ENCODE assay signal across 17 cellular contexts in the genomic region with DNA sequence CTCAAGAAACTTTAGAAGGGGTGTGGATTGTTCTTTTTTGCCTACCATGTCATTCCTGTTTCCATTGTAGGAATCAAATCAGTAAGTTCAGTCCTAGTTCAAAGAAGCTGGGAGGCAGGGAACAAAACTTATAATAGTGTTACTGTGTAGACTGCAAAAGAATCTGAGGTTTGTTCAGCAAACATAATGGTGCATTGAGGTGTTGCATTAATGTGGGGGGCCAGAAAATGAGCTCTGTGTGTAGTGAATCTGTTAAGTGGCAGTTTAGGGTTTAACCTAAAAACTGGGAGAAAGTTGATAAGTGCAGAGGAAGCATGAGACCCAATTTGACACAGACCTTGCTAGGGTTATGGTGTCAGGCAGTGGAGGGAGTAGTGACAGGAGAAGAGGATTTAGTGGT.
DNase-seq lines count a peak whose midpoint lies in the region; ATAC-seq, FAIRE-seq and TF ChIP-seq lines count a peak whose summit lies in the region.
"Had no signal": no experiment of that assay in that cellular context is flagged by ENCODE, and none has a peak within 500 bp of the region (broad histone marks: within the 10 kb centered on the region; RNA-seq: fewer than 3 reads in every experiment).

No MANE protein-coding gene starts in this region.

- TF ChIP-seq CTCF in H1 (IDR thresholded peaks at IDR 0.05; ENCODE audit: control extremely low read depth in 1 of 3, insufficient read depth in 1 of 3, low read depth in 1 of 3, low read length in 3 of 3) (no peak), osteoblast (IDR thresholded peaks at IDR 0.05; ENCODE audit: extremely low read depth, low read depth, low read length) (no peak), pancreas (IDR thresholded peaks at IDR 0.05) (no peak)

- H3K36me3 ChIP-seq in H1 (ENCODE audit: control insufficient read depth in 2 of 4, insufficient read depth in 4 of 4, low read length in 3 of 4) (no peaks in the 10 kb centered on the region), osteoblast (ENCODE audit: insufficient read depth, low read length) (no peaks in the 10 kb centered on the region), pancreas (no peaks in the 10 kb centered on the region)
- H3K36me3 ChIP-seq: HAP-1 had no signal

- no peak overlapping the region for H3K9ac ChIP-seq in H1 (replicated peaks in 1 of 4; ENCODE audit: extremely low read depth in 1 of 4, low read depth in 3 of 4, low read length in 3 of 4)

- H3K9me3 ChIP-seq in H1 (ENCODE audit: insufficient read depth in 2 of 2, low read depth in 1 of 2, low read length in 1 of 2) (no peaks in the 10 kb centered on the region), osteoblast (ENCODE audit: low read depth, low read length) (no peaks in the 10 kb centered on the region), pancreas (no peaks in the 10 kb centered on the region)
- H3K9me3 ChIP-seq: HAP-1 had no signal

- intact Hi-C loops in pancreas (cut with DNase I), result no loop called here

- H3K4me3 ChIP-seq in H1 (ENCODE audit: extremely low read depth in 1 of 4, insufficient read depth in 2 of 4, low read depth in 3 of 4, low read length in 4 of 4), result no peak overlapping the region
- H3K4me3 ChIP-seq in osteoblast (ENCODE audit: insufficient read depth, low read length), result no peak overlapping the region
- H3K4me3 ChIP-seq in pancreas, result no peak overlapping the region
- H3K4me3 ChIP-seq: GM23338, HAP-1 had no signal

- no peaks in the 10 kb centered on the region for H4K20me1 ChIP-seq in H1 (replicated peaks in 1 of 2; ENCODE audit: control insufficient read depth in 1 of 2, insufficient read depth in 2 of 2, low read length in 2 of 2)
- no peaks in the 10 kb centered on the region for H4K20me1 ChIP-seq in osteoblast (ENCODE audit: insufficient read depth, low read length)

- peak overlapping the region; percentile 61 for H3K14ac ChIP-seq in H1 (ENCODE audit: insufficient read length)

- no peak for TF ChIP-seq EP300 in H1 (IDR thresholded peaks at IDR 0.05; ENCODE audit: borderline replicate concordance in 1 of 2, low read depth in 2 of 2, low read length in 2 of 2)

- no peak overlapping the region for H4K91ac ChIP-seq in H1 (replicated peaks; ENCODE audit: insufficient read length, low read length)

- DNase-seq in SK-MEL-5 (ENCODE audit: low read depth, low spot score) (peak; percentile 74), H1 (ENCODE audit: low read depth in 1 of 2, low spot score in 2 of 2) (no peak), osteoblast (ENCODE audit: insufficient read length, low spot score, missing footprints) (no peak), SIG-M5 treated with dmso at 0.1 percent for 504 hours (lab: John Stamatoyannopoulos, UW; ENCODE audit: unreplicated experiment) (no peak), pancreas (no peak), midbrain (lab: John Stamatoyannopoulos, UW) (no peak)
- DNase-seq: C1 segment of cervical spinal cord; CD4-positive, alpha-beta T cell; DMS153; DMS79 treated with DMSO at 0.1 percent for 48 hours had no signal

- H3K23me2 ChIP-seq in H1 (ENCODE audit: low read depth, low read length), result no peaks in the 10 kb centered on the region

- H2AFZ ChIP-seq in H1 (ENCODE audit: low read length), result no peak overlapping the region
- H2AFZ ChIP-seq in osteoblast (ENCODE audit: low read length), result peak overlapping the region; percentile 14
- H2AFZ ChIP-seq: GM23338 had no signal

- FAIRE-seq in H1 (lab: Jason Lieb, UNC), result no peak
- no peak for FAIRE-seq in pancreas (lab: Jason Lieb, UNC)
- FAIRE-seq: A204.1, D721Med, G401.6, GM12891 had no signal

- no peak overlapping the region for H2BK12ac ChIP-seq in H1 (ENCODE audit: low read depth, low read length)

- no peak overlapping the region for H2BK120ac ChIP-seq in H1 (replicated peaks; ENCODE audit: low read depth, low read length)

- H3K56ac ChIP-seq in H1 (replicated peaks; ENCODE audit: insufficient read length, low read depth, low read length), result no peak overlapping the region

- no peak overlapping the region for H3K18ac ChIP-seq in H1 (ENCODE audit: extremely low read depth, low read length)

- H2BK15ac ChIP-seq in H1 (ENCODE audit: low read length), result no peak overlapping the region

- H3K4me2 ChIP-seq in H1 (ENCODE audit: insufficient read depth in 1 of 2, low read depth in 2 of 2, low read length in 2 of 2) (no peak overlapping the region), osteoblast (ENCODE audit: insufficient read depth, low read length) (no peak overlapping the region)
- H3K4me2 ChIP-seq: GM23338 had no signal

- H2BK5ac ChIP-seq in H1 (ENCODE audit: low read depth, low read length), result no peak overlapping the region

- POLR2A ChIA-PET in H1 (lab: Charles Lee; ENCODE audit: partially characterized antibody), result no interaction called here

- CTCF ChIA-PET in H1 (lab: Charles Lee; ENCODE audit: partially characterized antibody), result interaction anchor here (1.3 to 2.9 kb wide), 2 partner anchors 9 to 39 kb away, joined by 3 to 15 read pairs; no protein-coding TSS in a partner anchor

- H3K27ac ChIP-seq in H1 (ENCODE audit: low read depth, low read length) (no peak overlapping the region), osteoblast (ENCODE audit: low read depth, low read length) (no peak overlapping the region), pancreas (no peak overlapping the region)

- no peaks in the 10 kb centered on the region for H3K79me1 ChIP-seq in H1 (ENCODE audit: low read depth, low read length)

- H4K5ac ChIP-seq in H1 (ENCODE audit: insufficient read length, low read depth, low read length), result no peak overlapping the region

- H3K27me3 ChIP-seq in H1 (replicated peaks in 1 of 4; ENCODE audit: control insufficient read depth in 3 of 4, extremely low read depth in 1 of 4, insufficient read depth in 3 of 4, low read length in 3 of 4), result no peaks in the 10 kb centered on the region
- H3K27me3 ChIP-seq in osteoblast (ENCODE audit: insufficient read depth, low read length), result no peaks in the 10 kb centered on the region
- no peaks in the 10 kb centered on the region for H3K27me3 ChIP-seq in pancreas

- H3K4me1 ChIP-seq in H1 (replicated peaks in 1 of 4; ENCODE audit: control insufficient read depth in 3 of 4, insufficient read depth in 4 of 4, low read length in 3 of 4), result no peaks in the 10 kb centered on the region
- peaks cover 10% of the 10 kb centered on the region for H3K4me1 ChIP-seq in osteoblast (ENCODE audit: insufficient read depth, low read length)
- H3K4me1 ChIP-seq in pancreas, result no peaks in the 10 kb centered on the region
- H3K4me1 ChIP-seq: HAP-1 had no signal

- TF ChIP-seq RAD21 in H1 (IDR thresholded peaks at IDR 0.05 in 1 of 2, conservative IDR thresholded peaks at IDR 0.05 in 1 of 2; ENCODE audit: low read depth in 2 of 2, low read length in 2 of 2), result no peak

- in situ Hi-C loops in SK-MEL-5 (cut with HindIII; ENCODE audit: low pct_unique_long_range_greater_than_20kb, low sequenced_read_pairs), result loop anchor here (25.0 kb wide), 1 partner anchor 280 kb away; no protein-coding TSS in a partner anchor

- H3K23ac ChIP-seq in H1 (ENCODE audit: insufficient read length), result peak overlapping the region; percentile 27

- no peak overlapping the region for H3K4ac ChIP-seq in H1 (replicated peaks; ENCODE audit: insufficient read length, low read depth, low read length)

- H2BK20ac ChIP-seq in H1 (ENCODE audit: low read length), result no peak overlapping the region

- no peak overlapping the region for H4K8ac ChIP-seq in H1 (ENCODE audit: extremely low read depth, insufficient read depth, low read length)

- ATAC-seq in HG03439 (IDR thresholded peaks at IDR 0.05; ENCODE audit: unreplicated experiment) (no peak), pancreas (no peak)
- ATAC-seq: GM23338 had no signal

- no peak overlapping the region for H2AK5ac ChIP-seq in H1 (ENCODE audit: low read depth, low read length)

- TF ChIP-seq POLR2A in H1 (IDR thresholded peaks at IDR 0.05; ENCODE audit: control extremely low read depth in 1 of 2, low read depth in 2 of 2, low read length in 2 of 2), result no peak

- no peaks in the 10 kb centered on the region for H3K79me2 ChIP-seq in H1 (ENCODE audit: control insufficient read depth in 1 of 2, insufficient read depth in 2 of 2, low read length in 2 of 2)
- H3K79me2 ChIP-seq in osteoblast (ENCODE audit: insufficient read depth, low read length), result no peaks in the 10 kb centered on the region

TF ChIP-seq in H1, 55 proteins besides CTCF, POLR2A, EP300 and RAD21:
- TF ChIP-seq CREB1 (IDR thresholded peaks at IDR 0.05) (no peak), TAF7 (optimal IDR thresholded peaks at IDR 0.05; ENCODE audit: borderline replicate concordance, low read depth, low read length) (no peak), SIX5 (IDR thresholded peaks at IDR 0.05; ENCODE audit: low read depth, low read length) (no peak), RXRA (IDR thresholded peaks at IDR 0.05; ENCODE audit: insufficient read depth, low read depth, low read length) (no peak), GABPA (IDR thresholded peaks at IDR 0.05; ENCODE audit: borderline replicate concordance, insufficient read depth, low read length) (no peak), SP1 (IDR thresholded peaks at IDR 0.05; ENCODE audit: low read depth, low read length) (no peak), POU5F1 (IDR thresholded peaks at IDR 0.05; ENCODE audit: low read depth, low read length) (no peak), BCL11A (IDR thresholded peaks at IDR 0.05; ENCODE audit: low read depth in 2 of 2, low read length in 2 of 2) (no peak), POLR2AphosphoS5 (IDR thresholded peaks at IDR 0.05; ENCODE audit: low read depth, low read length) (no peak), CEBPB (IDR thresholded peaks at IDR 0.05; ENCODE audit: low read depth, low read length) (no peak), ZNF274 (IDR thresholded peaks at IDR 0.05; ENCODE audit: borderline replicate concordance, extremely low read depth, low read length) (no peak), EGR1 (IDR thresholded peaks at IDR 0.05; ENCODE audit: borderline replicate concordance, low read depth, low read length) (no peak), FOSL1 (IDR thresholded peaks at IDR 0.05; ENCODE audit: insufficient read depth, low read depth, low read length) (no peak), KDM1A (IDR thresholded peaks at IDR 0.05; ENCODE audit: borderline replicate concordance, low read length) (no peak), SIN3A (conservative IDR thresholded peaks at IDR 0.05 in 1 of 2, IDR thresholded peaks at IDR 0.05 in 1 of 2; ENCODE audit: low read depth in 1 of 2, low read length in 2 of 2) (no peak), KDM4A (IDR thresholded peaks at IDR 0.05; ENCODE audit: low read depth, low read length, severe bottlenecking) (no peak), MAFK (IDR thresholded peaks at IDR 0.05; ENCODE audit: low read depth, low read length) (no peak), CBX8 (IDR thresholded peaks at IDR 0.05; ENCODE audit: borderline replicate concordance, low read depth, low read length) (no peak), SP2 (IDR thresholded peaks at IDR 0.05; ENCODE audit: low read length) (no peak)
TF ChIP-seq in H1: peak in this region for 0.
